ENCODE assay signal across 12 cellular contexts in the genomic region with DNA sequence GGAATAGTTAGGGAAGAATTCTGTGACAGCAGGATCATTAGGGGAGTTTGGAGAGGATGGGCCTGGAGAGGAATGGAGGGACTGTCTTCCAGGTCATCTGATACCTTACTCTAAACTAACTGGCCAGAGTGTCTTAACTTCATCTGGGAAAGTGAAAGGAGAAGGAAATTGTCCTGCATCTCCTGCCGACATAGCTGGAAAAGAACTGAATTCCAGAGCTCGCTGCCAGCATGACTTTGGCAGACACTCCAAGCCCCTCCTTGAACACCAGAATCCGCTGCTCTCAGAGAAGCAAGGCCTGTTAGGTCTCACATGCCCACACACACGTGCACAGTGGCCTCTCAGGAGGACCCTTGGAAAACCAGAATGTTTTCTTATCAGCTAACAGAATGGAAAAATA. TPM values are rescaled to one million over a fixed set of nuclear protein-coding genes. Genes with fewer than 3 reads are reported as not detected.
DNase-seq lines count a peak whose midpoint lies in the region; ATAC-seq, FAIRE-seq and TF ChIP-seq lines count a peak whose summit lies in the region.
"Had no signal": no experiment of that assay in that cellular context is flagged by ENCODE, and none has a peak within 500 bp of the region (broad histone marks: within the 10 kb centered on the region; RNA-seq: fewer than 3 reads in every experiment).

No MANE protein-coding gene starts in this region.

- DNase-seq in HFFc6 (peak; percentile 14), H1 (ENCODE audit: low read depth in 1 of 2, low spot score in 2 of 2) (no peak), left lung (no peak), smooth muscle cell (lab: John Stamatoyannopoulos, UW; ENCODE audit: unreplicated experiment) (no peak), T-helper 2 cell (no peak), ecto neural progenitor cell (ENCODE audit: low spot score) (no peak)
- no peak for DNase-seq in activated CD8-positive, alpha-beta memory T cell treated with anti-CD3 and anti-CD28 coated beads, Interleukin-2, amount 50 U/mL, for 48 hours
- no peak for DNase-seq in stimulated activated naive CD8-positive, alpha-beta T cell treated with anti-CD3 and anti-CD28 coated beads, Interleukin-15, Interleukin-2, amounts not matched to agents 100 U/mL and 50 U/mL, for 24 hours
- DNase-seq: activated CD4-positive, alpha-beta T cell treated with anti-CD3 and anti-CD28 coated beads, Interleukin-2, amount 50 U/mL, for 1 hour; activated naive CD8-positive, alpha-beta T cell treated with anti-CD3 and anti-CD28 coated beads, Interleukin-2, amount 10 ng/mL, durations not matched to agents 7 days and 5 days; CD8-positive, alpha-beta T cell; NCI-H2081 treated with DMSO at 0.1 percent for 48 hours had no signal

- H3K27me3 ChIP-seq in H1 (replicated peaks in 1 of 4; ENCODE audit: control insufficient read depth in 3 of 4, extremely low read depth in 1 of 4, insufficient read depth in 3 of 4, low read length in 3 of 4) (no peaks in the 10 kb centered on the region), left lung (no peaks in the 10 kb centered on the region), smooth muscle cell (ENCODE audit: low read depth) (no peaks in the 10 kb centered on the region)

- no peaks in the 10 kb centered on the region for H3K36me3 Mint-ChIP-seq in HFFc6 (ENCODE audit: low read depth)
- H3K36me3 Mint-ChIP-seq: activated naive CD8-positive, alpha-beta T cell treated with anti-CD3 and anti-CD28 coated beads, Interleukin-2, amount 10 ng/mL, durations not matched to agents 7 days and 5 days; CD8-positive, alpha-beta T cell had no signal

- H2BK5ac ChIP-seq in H1 (ENCODE audit: low read depth, low read length): no peak overlapping the region

- intact Hi-C loops in left lung (cut with DNase I): no loop called here

- no peak overlapping the region for H3K14ac ChIP-seq in H1 (ENCODE audit: insufficient read length)

- peak overlapping the region; percentile 18; the same call in 1 of the 2 replicates for H2BK15ac ChIP-seq in H1 (ENCODE audit: low read length)

- no peak overlapping the region for H3K23ac ChIP-seq in H1 (ENCODE audit: insufficient read length)

- peak overlapping the region; percentile 75 for H3K4me3 Mint-ChIP-seq in HFFc6
- H3K4me3 Mint-ChIP-seq: activated naive CD8-positive, alpha-beta T cell treated with anti-CD3 and anti-CD28 coated beads, Interleukin-2, amount 10 ng/mL, durations not matched to agents 7 days and 5 days; CD8-positive, alpha-beta T cell had no signal

- 66% methylated on average over 4 of the region's 4 CpGs; no CpG with 5 or more reads in 1 of the 2 experiments for WGBS in H1 (ENCODE audit: extremely low coverage in 1 of 2, insufficient coverage in 1 of 2, insufficient read length in 1 of 2, insufficient replicate concordance in 2 of 2, low coverage in 1 of 2, low lambda C conversion rate in 2 of 2, missing lambda C conversion rate in 1 of 2), 2 experiments
- WGBS in smooth muscle cell (ENCODE audit: low lambda C conversion rate): 64% methylated on average over 4 of the region's 4 CpGs

- TF ChIP-seq CTCF in HFFc6 (IDR thresholded peaks at IDR 0.05) (no peak), H1 (IDR thresholded peaks at IDR 0.05; ENCODE audit: control extremely low read depth in 1 of 3, insufficient read depth in 1 of 3, low read depth in 1 of 3, low read length in 3 of 3) (no peak), left lung (IDR thresholded peaks at IDR 0.05) (no peak), smooth muscle cell (IDR thresholded peaks at IDR 0.05; ENCODE audit: borderline replicate concordance, insufficient read depth, poor library complexity, severe bottlenecking) (no peak)

- no peak overlapping the region for H3K4ac ChIP-seq in H1 (replicated peaks; ENCODE audit: insufficient read length, low read depth, low read length)

- H3K4me1 Mint-ChIP-seq in HFFc6 (ENCODE audit: low read depth): peaks cover 48% of the 10 kb centered on the region
- H3K4me1 Mint-ChIP-seq: activated naive CD8-positive, alpha-beta T cell treated with anti-CD3 and anti-CD28 coated beads, Interleukin-2, amount 10 ng/mL, durations not matched to agents 7 days and 5 days had no signal

- no peak overlapping the region for H3K4me3 ChIP-seq in H1 (ENCODE audit: extremely low read depth in 1 of 4, insufficient read depth in 2 of 4, low read depth in 3 of 4, low read length in 4 of 4)
- H3K4me3 ChIP-seq in left lung: no peak overlapping the region
- no peak overlapping the region for H3K4me3 ChIP-seq in smooth muscle cell

- H3K18ac ChIP-seq in H1 (ENCODE audit: extremely low read depth, low read length): no peak overlapping the region

- no peak overlapping the region for H2BK20ac ChIP-seq in H1 (ENCODE audit: low read length)

- H4K91ac ChIP-seq in H1 (replicated peaks; ENCODE audit: insufficient read length, low read length): no peak overlapping the region

- H3K36me3 ChIP-seq in H1 (ENCODE audit: control insufficient read depth in 2 of 4, insufficient read depth in 4 of 4, low read length in 3 of 4) (no peaks in the 10 kb centered on the region), left lung (no peaks in the 10 kb centered on the region), smooth muscle cell (ENCODE audit: low read depth) (no peaks in the 10 kb centered on the region)

- peak; percentile 67 for ATAC-seq in left lung
- no peak for ATAC-seq in stimulated activated naive CD8-positive, alpha-beta T cell treated with anti-CD3 and anti-CD28 coated beads, Interleukin-15, Interleukin-2, amounts not matched to agents 100 U/mL and 50 U/mL, for 24 hours
- ATAC-seq: CD8-positive, alpha-beta T cell had no signal

- no peak for TF ChIP-seq RAD21 in H1 (IDR thresholded peaks at IDR 0.05 in 1 of 2, conservative IDR thresholded peaks at IDR 0.05 in 1 of 2; ENCODE audit: low read depth in 2 of 2, low read length in 2 of 2)

- H3K27ac Mint-ChIP-seq in HFFc6: peak overlapping the region; percentile 72
- H3K27ac Mint-ChIP-seq: activated naive CD8-positive, alpha-beta T cell treated with anti-CD3 and anti-CD28 coated beads, Interleukin-2, amount 10 ng/mL, durations not matched to agents 7 days and 5 days; CD8-positive, alpha-beta T cell had no signal

- no peak overlapping the region for H3K9ac ChIP-seq in H1 (replicated peaks in 1 of 4; ENCODE audit: extremely low read depth in 1 of 4, low read depth in 3 of 4, low read length in 3 of 4)
- H3K9ac ChIP-seq in smooth muscle cell (ENCODE audit: low read depth): no peak overlapping the region

- H3K23me2 ChIP-seq in H1 (ENCODE audit: low read depth, low read length): no peaks in the 10 kb centered on the region

- no peak overlapping the region for H2BK12ac ChIP-seq in H1 (ENCODE audit: low read depth, low read length)

- no peak for FAIRE-seq in H1 (lab: Jason Lieb, UNC)

- no peak overlapping the region for H3K56ac ChIP-seq in H1 (replicated peaks; ENCODE audit: insufficient read length, low read depth, low read length)

- POLR2A ChIA-PET in H1 (lab: Charles Lee; ENCODE audit: partially characterized antibody): no interaction called here

- no peak overlapping the region for H2BK120ac ChIP-seq in H1 (replicated peaks; ENCODE audit: low read depth, low read length)

- H3F3A ChIP-seq in smooth muscle cell (ENCODE audit: low read depth): no peaks in the 10 kb centered on the region

- H2AK5ac ChIP-seq in H1 (ENCODE audit: low read depth, low read length): no peak overlapping the region

- CTCF ChIA-PET in H1 (lab: Charles Lee; ENCODE audit: partially characterized antibody): interaction anchor here (1.1 kb wide), 1 partner anchor 51 kb away, joined by 3 read pairs; no protein-coding TSS in a partner anchor

- H3K79me1 ChIP-seq in H1 (ENCODE audit: low read depth, low read length): no peaks in the 10 kb centered on the region

- H3K4me2 ChIP-seq in H1 (ENCODE audit: insufficient read depth in 1 of 2, low read depth in 2 of 2, low read length in 2 of 2): no peak overlapping the region
- H3K4me2 ChIP-seq in smooth muscle cell: no peak overlapping the region

- H3K9me3 Mint-ChIP-seq in HFFc6: no peaks in the 10 kb centered on the region
- H3K9me3 Mint-ChIP-seq: activated naive CD8-positive, alpha-beta T cell treated with anti-CD3 and anti-CD28 coated beads, Interleukin-2, amount 10 ng/mL, durations not matched to agents 7 days and 5 days; CD8-positive, alpha-beta T cell had no signal

- no peak overlapping the region for H4K5ac ChIP-seq in H1 (ENCODE audit: insufficient read length, low read depth, low read length)

- H3K79me2 ChIP-seq in H1 (ENCODE audit: control insufficient read depth in 1 of 2, insufficient read depth in 2 of 2, low read length in 2 of 2) (no peaks in the 10 kb centered on the region), smooth muscle cell (ENCODE audit: low read depth) (no peaks in the 10 kb centered on the region)

- TF ChIP-seq EP300 in H1 (IDR thresholded peaks at IDR 0.05; ENCODE audit: borderline replicate concordance in 1 of 2, low read depth in 2 of 2, low read length in 2 of 2): no peak

- H2AFZ ChIP-seq in H1 (ENCODE audit: low read length) (peak overlapping the region; percentile 94), smooth muscle cell (ENCODE audit: low read depth) (peak overlapping the region; percentile 8)

- 0 out of 7 replicates have a peak, but pooled peaks cover 0 to 2% (median under 1%) of the 10 kb centered on the region in 4 experiments for H3K4me1 ChIP-seq in H1 (replicated peaks in 1 of 4; ENCODE audit: control insufficient read depth in 3 of 4, insufficient read depth in 4 of 4, low read length in 3 of 4)
- H3K4me1 ChIP-seq in left lung: no peaks in the 10 kb centered on the region
- H3K4me1 ChIP-seq in smooth muscle cell (ENCODE audit: low read depth): no peaks in the 10 kb centered on the region

- H3K27me3 Mint-ChIP-seq in HFFc6 (ENCODE audit: insufficient read depth): no peaks in the 10 kb centered on the region
- H3K27me3 Mint-ChIP-seq: activated naive CD8-positive, alpha-beta T cell treated with anti-CD3 and anti-CD28 coated beads, Interleukin-2, amount 10 ng/mL, durations not matched to agents 7 days and 5 days had no signal

- H3K27ac ChIP-seq in H1 (ENCODE audit: low read depth, low read length) (no peak overlapping the region), left lung (peak overlapping the region; percentile 21 to 55), smooth muscle cell (ENCODE audit: low read depth) (no peak overlapping the region)

- no peak overlapping the region for H4K8ac ChIP-seq in H1 (ENCODE audit: extremely low read depth, insufficient read depth, low read length)

- no peaks in the 10 kb centered on the region for H4K20me1 ChIP-seq in H1 (replicated peaks in 1 of 2; ENCODE audit: control insufficient read depth in 1 of 2, insufficient read depth in 2 of 2, low read length in 2 of 2)
- no peaks in the 10 kb centered on the region for H4K20me1 ChIP-seq in smooth muscle cell (ENCODE audit: low read depth)

- no peak for TF ChIP-seq POLR2A in H1 (IDR thresholded peaks at IDR 0.05; ENCODE audit: control extremely low read depth in 1 of 2, low read depth in 2 of 2, low read length in 2 of 2)

- no peaks in the 10 kb centered on the region for H3K9me3 ChIP-seq in H1 (ENCODE audit: insufficient read depth in 2 of 2, low read depth in 1 of 2, low read length in 1 of 2)
- H3K9me3 ChIP-seq in left lung: no peaks in the 10 kb centered on the region
- no peaks in the 10 kb centered on the region for H3K9me3 ChIP-seq in smooth muscle cell (replicated peaks; ENCODE audit: low read depth)

RNA-seq across cellular contexts. Expression of gene ABI3BP, which starts 10.5 kb away (rescaled TPM):
- 10 to 100 TPM; 12.4 to 27.8 (median 24.6) TPM for total RNA-seq in HFFc6 (2021; fragmentation: NEBNext Ultra II Directional; extraction: Animal tissue kit (Norgen Biotek cat#: 25700))
- total RNA-seq in H1 (2021; fragmentation: NEBNext Ultra II Directional; extraction: Animal tissue kit (Norgen Biotek cat#: 25700)): 0.32 TPM in 1 of 2 replicates, not detected in the other
- polyA plus RNA-seq in H1 (2011; rRNA removed): 0.08 TPM in 1 of 2 replicates, not detected in the other
- 0.06 TPM for polyA plus RNA-seq in H1 (2011; cell fraction: cytosol; rRNA removed)
- polyA plus RNA-seq in H1 (2011; cell fraction: nucleus; rRNA removed): 0.03 TPM
- 0.15 to 0.28 TPM in 2 of 4 replicates, not detected in the others for polyA plus RNA-seq in H1 (2012, experiment 1 of 2)
- polyA plus RNA-seq in H1 (2012, experiment 2 of 2): 0.07 TPM
- polyA plus RNA-seq in H1 (2013, experiment 1 of 2): 0.16 TPM
- polyA plus RNA-seq in H1 (2013, experiment 2 of 2): 0.13 TPM
- polyA minus RNA-seq in H1 (2011; rRNA and poly(A)+ RNA removed): not detected in 2 replicates
- polyA minus RNA-seq in H1 (2011; cell fraction: cytosol; rRNA and poly(A)+ RNA removed): not detected
- not detected for polyA minus RNA-seq in H1 (2011; cell fraction: nucleus; rRNA and poly(A)+ RNA removed)
- 100 to 1,000 TPM; 116 to 138 TPM for total RNA-seq in left lung
- 0.54 and 0.58 TPM in 2 replicates for total RNA-seq in smooth muscle cell
- 0.47 and 0.54 TPM in 2 replicates for polyA plus RNA-seq in smooth muscle cell
- total RNA-seq: CD8-positive, alpha-beta T cell had no signal

Comparison
In these comparisons a context has a peak if more than half of its experiments do, and no peak if none do; other contexts are left out.
1. H3K27ac ChIP-seq: peak in left lung (2 of 2); none in H1 (single experiment) and smooth muscle cell (single experiment).